1 cellular context compared by ENCODE assay signal in the genomic region with DNA sequence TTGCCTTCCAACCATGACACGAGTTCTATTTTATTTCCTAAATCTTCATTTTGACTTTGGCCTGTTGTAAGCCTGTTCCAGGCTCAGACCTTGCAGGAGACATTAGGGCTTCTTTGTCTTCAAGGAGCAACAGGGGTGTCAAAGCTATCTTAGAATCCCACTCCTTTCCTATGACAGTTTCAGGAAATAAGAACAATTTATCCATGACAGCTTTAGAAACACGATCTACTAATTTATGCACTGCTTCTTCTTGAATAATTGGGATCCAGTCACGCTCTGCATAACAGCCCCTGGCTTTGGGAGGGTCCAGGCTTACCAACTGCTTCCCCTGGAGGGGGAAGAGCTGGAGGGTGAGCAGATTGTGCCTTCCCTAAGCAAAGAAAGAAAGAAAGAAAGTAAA.
TF ChIP-seq lines count a peak whose summit lies in the region.

No MANE protein-coding gene starts in this region.

TF ChIP-seq in H1, 55 proteins besides CTCF, POLR2A, EP300 and RAD21 (continued from another document):
- no peak for TF ChIP-seq CBX8 (IDR thresholded peaks at IDR 0.05; ENCODE audit: borderline replicate concordance, low read depth, low read length)
- TF ChIP-seq SUZ12 (IDR thresholded peaks at IDR 0.05; ENCODE audit: low read length) = no peak
- no peak for TF ChIP-seq USF2 (IDR thresholded peaks at IDR 0.05; ENCODE audit: low read length)
- no peak for TF ChIP-seq ZNF274 (IDR thresholded peaks at IDR 0.05; ENCODE audit: borderline replicate concordance, extremely low read depth, low read length)
- TF ChIP-seq BCL11A (IDR thresholded peaks at IDR 0.05; ENCODE audit: low read depth in 2 of 2, low read length in 2 of 2) = no peak
- TF ChIP-seq CEBPB (IDR thresholded peaks at IDR 0.05; ENCODE audit: low read depth, low read length) = no peak
- no peak for TF ChIP-seq CREB1 (IDR thresholded peaks at IDR 0.05)
- TF ChIP-seq FOSL1 (IDR thresholded peaks at IDR 0.05; ENCODE audit: insufficient read depth, low read depth, low read length) = no peak
- TF ChIP-seq GABPA (IDR thresholded peaks at IDR 0.05; ENCODE audit: borderline replicate concordance, insufficient read depth, low read length) = no peak
